In the genomic region with DNA sequence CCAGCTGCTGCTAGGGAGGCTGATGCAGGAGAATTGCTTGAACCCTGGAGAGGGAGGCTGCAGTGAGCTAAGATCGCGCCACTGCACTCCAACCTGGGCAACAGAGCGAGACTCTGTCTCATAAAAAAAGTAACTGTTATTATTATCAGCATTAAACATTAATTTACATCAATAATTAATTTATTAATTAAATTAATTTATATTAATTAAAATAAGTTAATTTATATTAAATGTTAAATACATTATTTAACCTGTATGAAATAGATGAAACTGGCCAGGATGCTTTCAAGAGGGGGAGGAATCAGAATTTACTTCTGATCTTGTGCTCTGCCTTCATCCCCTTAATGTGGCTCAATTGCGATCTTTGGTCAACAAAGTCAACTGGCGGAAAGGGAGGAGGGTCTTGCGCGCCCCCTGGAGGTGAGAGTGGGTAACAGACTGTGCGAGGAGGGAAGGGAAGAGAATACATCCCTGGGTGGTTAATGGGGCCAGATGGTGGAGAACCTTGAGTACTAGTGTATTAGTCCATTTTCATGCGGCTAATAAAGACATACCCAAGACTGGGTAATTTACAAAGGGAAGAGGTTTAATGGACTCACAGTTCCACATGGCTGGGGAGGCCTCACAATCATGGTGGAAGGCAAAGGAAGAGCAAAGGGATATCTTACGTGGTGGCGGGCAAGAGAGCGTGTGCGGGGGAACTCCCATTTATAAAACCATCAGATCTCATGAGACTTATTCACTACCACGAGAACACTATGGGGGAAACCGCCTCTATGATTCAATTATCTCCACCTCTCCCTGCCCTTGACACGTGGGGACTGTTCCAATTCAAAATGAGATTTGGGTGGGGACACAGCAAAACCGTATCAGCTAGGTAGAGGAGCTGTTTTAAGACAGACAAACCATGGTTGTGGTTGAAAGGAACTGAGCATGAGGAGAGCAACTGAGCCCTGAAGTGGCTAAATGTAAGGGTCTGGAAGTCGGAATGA, we compare ENCODE assay signal across 8 cellular contexts. TPM values are rescaled to one million over a fixed set of nuclear protein-coding genes. Genes with fewer than 3 reads are reported as not detected.
DNase-seq lines count a peak whose midpoint lies in the region; ATAC-seq and TF ChIP-seq lines count a peak whose summit lies in the region.

No MANE protein-coding gene starts in this region.

- H3K36me3 Mint-ChIP-seq in progenitor cell of endocrine pancreas (ENCODE audit: insufficient read depth), result no peaks in the 10 kb centered on the region

- CTCF ChIA-PET in HEK293T (lab: Yijun Ruan, JAX), result no interaction called here

- no peak overlapping the region for H3K4me3 ChIP-seq in aorta (ENCODE audit: low read length in 2 of 2)

- no peaks in the 10 kb centered on the region for H3K27me3 ChIP-seq in aorta (ENCODE audit: control insufficient read depth in 1 of 2, insufficient read depth in 2 of 2, low read length in 1 of 2)

- no peak overlapping the region for H3K27ac ChIP-seq in aorta (ENCODE audit: low read depth in 1 of 2, low read length in 2 of 2)

- H3K27ac Mint-ChIP-seq in progenitor cell of endocrine pancreas, result no peak overlapping the region

- H3K36me3 ChIP-seq in aorta (ENCODE audit: control insufficient read depth in 1 of 2, insufficient read depth in 2 of 2, low read length in 1 of 2), result no peaks in the 10 kb centered on the region

- H3K27me3 Mint-ChIP-seq in progenitor cell of endocrine pancreas, result peaks cover 4% of the 10 kb centered on the region

- no peaks in the 10 kb centered on the region for H3K9me3 Mint-ChIP-seq in progenitor cell of endocrine pancreas (ENCODE audit: low read depth)

- WGBS in aorta, 2 donors, result 63 to 65% methylated on average over 18 of the region's 18 CpGs

- no peak overlapping the region for H3K4me3 Mint-ChIP-seq in progenitor cell of endocrine pancreas (ENCODE audit: low read depth)

- H3K4me1 ChIP-seq in aorta (ENCODE audit: control insufficient read depth in 1 of 2, insufficient read depth in 2 of 2, low read length in 2 of 2), result no peaks in the 10 kb centered on the region

- H3K4me1 Mint-ChIP-seq in progenitor cell of endocrine pancreas (ENCODE audit: low read depth), result no peaks in the 10 kb centered on the region

- intact Hi-C loops in aorta (cut with DNase I), result loop anchor here (5.0 to 10.0 kb wide), 3 partner anchors 362 to 722 kb away; no protein-coding TSS in a partner anchor

- peak; percentile 84 for TF ChIP-seq CTCF in progenitor cell of endocrine pancreas (IDR thresholded peaks at IDR 0.05; ENCODE audit: unreplicated experiment)

- peak; percentile 84 for ATAC-seq in aorta (ENCODE audit: low FRiP score)

- no peaks in the 10 kb centered on the region for H3K9me3 ChIP-seq in aorta (ENCODE audit: control insufficient read depth, low read length)

- DNase-seq in C1 segment of cervical spinal cord (lab: John Stamatoyannopoulos, UW), result peak in 9 of 14 donors; percentile 2 to 58 (median 13)
- peak; percentile 74 for DNase-seq in HEK293T (ENCODE audit: extremely low spot score)
- peak; percentile 21 for DNase-seq in SHP77 treated with DMSO at 0.1 percent for 48 hours (lab: John Stamatoyannopoulos, UW)
- DNase-seq in activated effector memory CD4-positive, alpha-beta T cell treated with Interleukin-2 at 50 U/mL for 16 hours, result peak; percentile 55
- DNase-seq in glomerular visceral epithelial cell (ENCODE audit: extremely low spot score), result peak; percentile 44
- DNase-seq in progenitor cell of endocrine pancreas (ENCODE audit: low spot score, unreplicated experiment), result peak; percentile 56
- DNase-seq in aorta, result peak; percentile 72 to 87
- no peak for DNase-seq in HPDE6-E6E7 (ENCODE audit: extremely low spot score)

- POLR2A ChIA-PET in HEK293T (lab: Yijun Ruan, JAX), result no interaction called here

TF ChIP-seq in HEK293T, 16 proteins besides CTCF, POLR2A, EP300 and RAD21:
- TF ChIP-seq FOXM1 (IDR thresholded peaks at IDR 0.05; ENCODE audit: borderline replicate concordance), result no peak
- TF ChIP-seq ZNF384 (IDR thresholded peaks at IDR 0.05), result no peak
- no peak for TF ChIP-seq NFRKB (IDR thresholded peaks at IDR 0.05)
- TF ChIP-seq FOXA1 (IDR thresholded peaks at IDR 0.05), result no peak
- TF ChIP-seq ARNT (IDR thresholded peaks at IDR 0.05), result no peak
- no peak for TF ChIP-seq SP1 (IDR thresholded peaks at IDR 0.05)

RNA-seq across cellular contexts. Expression of gene CPPED1, which starts 15.7 kb away (rescaled TPM):
- 11.6 and 13.2 TPM in 2 replicates for total RNA-seq in progenitor cell of endocrine pancreas
- 10 to 100 TPM; 19.4 to 20.2 TPM for total RNA-seq in aorta
- polyA plus RNA-seq in aorta, result 10 to 100 TPM; 16.9 to 25.3 TPM
